ENCODE assay signal across 8 cellular contexts in genomic region chr1:119968068-119968492, GRCh38.
A peak's percentile ranks its signal among the peaks of the same experiment; 100 is the strongest.
DNase-seq lines count a peak whose midpoint lies in the region; ATAC-seq and TF ChIP-seq lines count a peak whose summit lies in the region.

No MANE protein-coding gene starts in this region.

- no peak overlapping the region for H3K27ac ChIP-seq in A673 (ENCODE audit: low read depth, low read length, poor library complexity, severe bottlenecking)

- peaks cover 13% of the 10 kb centered on the region for H3K4me1 ChIP-seq in A673 (ENCODE audit: insufficient read depth, low read length, poor library complexity, severe bottlenecking)

- no TSS peak for BruUV-seq in A673 (replicated peaks; lab: Mats Ljungman, UMichigan)

- H3K9me3 ChIP-seq in A673 (ENCODE audit: low read depth, low read length, poor library complexity, severe bottlenecking): no peaks in the 10 kb centered on the region

- peaks cover 30% of the 10 kb centered on the region for H3K36me3 ChIP-seq in A673 (ENCODE audit: insufficient read depth, low read length, poor library complexity, severe bottlenecking)

- CTCF ChIA-PET in A673 (lab: Charles Lee): no interaction called here

- DNase-seq in A673 (ENCODE audit: low spot score) (peak; percentile 75), GM13976 (ENCODE audit: low spot score) (peak; percentile 13), RKO (ENCODE audit: low spot score) (peak; percentile 67), activated T-helper 1 cell treated with Interleukin-2 at 50 U/mL for 16 hours (ENCODE audit: low read depth) (peak; percentile 50), germinal center (ENCODE audit: low spot score) (peak; percentile 52), sciatic nerve (ENCODE audit: low spot score) (peak; percentile 75), hepatic stellate cell (ENCODE audit: low spot score) (no peak)

- ATAC-seq in HG03097 (IDR thresholded peaks at IDR 0.05; ENCODE audit: low FRiP score, unreplicated experiment) (peak; percentile 77), sciatic nerve (no peak)

- intact Hi-C loops in A673 (cut with micrococcal nuclease; ENCODE audit: unreplicated experiment): no loop called here
- intact Hi-C loops in sciatic nerve (cut with DNase I): no loop called here

- TF ChIP-seq CTCF in A673 (conservative IDR thresholded peaks at IDR 0.05; ENCODE audit: low read depth, low read length): peak; percentile 89
- peak; percentile 86 for TF ChIP-seq CTCF in GM13976 (IDR thresholded peaks at IDR 0.05; ENCODE audit: borderline replicate concordance, control extremely low read depth, extremely low read depth, insufficient read depth, missing control alignments)

- H3K27me3 ChIP-seq in A673 (replicated peaks; ENCODE audit: insufficient read depth, low read depth, low read length, poor library complexity): no peaks in the 10 kb centered on the region

- H3K4me3 ChIP-seq in A673 (ENCODE audit: low read depth, low read length, poor library complexity, severe bottlenecking): no peak overlapping the region

- in situ Hi-C loops in GM13976 (cut with MboI; ENCODE audit: low sequenced_read_pairs, unreplicated experiment): no loop called here

- POLR2A ChIA-PET in A673 (lab: Charles Lee; ENCODE audit: low non-redundant PET): no interaction called here
